Comparison of ENCODE assay signal across 24 cellular contexts in the genomic region with DNA sequence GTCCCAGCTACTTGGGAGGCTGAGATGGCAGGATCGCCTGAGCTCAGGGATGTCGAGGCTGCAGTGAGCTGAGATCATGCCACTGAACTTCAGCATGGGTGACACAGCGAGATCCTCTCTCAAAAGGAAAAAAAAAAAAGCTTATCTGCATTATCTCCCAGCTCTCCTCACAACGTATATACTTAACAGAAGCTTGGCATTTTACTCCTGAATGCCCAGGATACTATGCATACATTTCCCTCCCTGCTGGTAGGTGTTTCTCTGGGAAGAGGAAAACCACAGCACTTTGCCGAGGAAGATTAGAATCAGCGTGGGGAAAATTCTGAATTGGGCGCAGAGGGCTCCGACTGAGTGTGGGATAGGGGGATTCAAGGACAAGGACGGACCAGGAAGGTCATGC.
"Had no signal": no experiment of that assay in that cellular context is flagged by ENCODE, and none has a peak within 500 bp of the region (broad histone marks: within the 10 kb centered on the region; RNA-seq: fewer than 3 reads in every experiment).

No MANE protein-coding gene starts in this region.

- H3K27me3 ChIP-seq: body of pancreas, esophagus squamous epithelium, gastroesophageal sphincter had no signal

- H3K4me1 ChIP-seq: body of pancreas, gastroesophageal sphincter had no signal

- DNase-seq: activated CD4-positive, alpha-beta memory T cell treated with anti-CD3 and anti-CD28 coated beads, Interleukin-2, amount 10 ng/mL, durations not matched to agents 7 days and 5 days; activated CD4-positive, alpha-beta T cell treated with anti-CD3 and anti-CD28 coated beads for 1 hour; activated CD4-positive, alpha-beta T cell treated with anti-CD3 and anti-CD28 coated beads for 4 hours; activated CD4-positive, alpha-beta T cell treated with anti-CD3 and anti-CD28 coated beads, Interleukin-2, amount 10 ng/mL, durations not matched to agents 7 days and 5 days; activated CD4-positive, alpha-beta T cell treated with anti-CD3 and anti-CD28 coated beads, Interleukin-2, amount 50 U/mL, for 4 hours; activated CD8-positive, alpha-beta memory T cell treated with anti-CD3 and anti-CD28 coated beads, Interleukin-2, amount 50 U/mL, for 48 hours; activated gamma-delta T cell; activated naive CD4-positive, alpha-beta T cell treated with anti-CD3 and anti-CD28 coated beads, Interleukin-2, amount 50 U/mL, for 16 hours; activated naive CD4-positive, alpha-beta T cell treated with Interleukin-2 at 50 U/mL for 16 hours; activated T-cell treated with anti-CD3 and anti-CD28 coated beads for 4 hours; activated T-cell treated with anti-CD3 and anti-CD28 coated beads, Interleukin-2, amount 50 U/mL, for 24 hours; activated T-cell treated with anti-CD3 and anti-CD28 coated beads, Interleukin-2, amount 50 U/mL, for 72 hours; amygdala; aorta; body of pancreas; cortex of kidney; dermis blood vessel endothelial cell; effector CD4-positive, alpha-beta T cell; esophagus squamous epithelium; foreskin melanocyte; head of caudate nucleus; T-helper 2 cell had no signal

- H3K4me3 ChIP-seq: body of pancreas, esophagus squamous epithelium, gastroesophageal sphincter had no signal

- ATAC-seq: activated T-cell treated with anti-CD3 and anti-CD28 coated beads, Interleukin-2, amount 50 U/mL, for 72 hours; body of pancreas; gastroesophageal sphincter had no signal

- H3K27ac ChIP-seq: body of pancreas, epithelial cell of prostate, esophagus squamous epithelium, gastroesophageal sphincter had no signal

- H3K36me3 ChIP-seq: esophagus squamous epithelium, gastroesophageal sphincter had no signal
